Comparison of ENCODE assay signal across 14 cellular contexts in the genomic region with DNA sequence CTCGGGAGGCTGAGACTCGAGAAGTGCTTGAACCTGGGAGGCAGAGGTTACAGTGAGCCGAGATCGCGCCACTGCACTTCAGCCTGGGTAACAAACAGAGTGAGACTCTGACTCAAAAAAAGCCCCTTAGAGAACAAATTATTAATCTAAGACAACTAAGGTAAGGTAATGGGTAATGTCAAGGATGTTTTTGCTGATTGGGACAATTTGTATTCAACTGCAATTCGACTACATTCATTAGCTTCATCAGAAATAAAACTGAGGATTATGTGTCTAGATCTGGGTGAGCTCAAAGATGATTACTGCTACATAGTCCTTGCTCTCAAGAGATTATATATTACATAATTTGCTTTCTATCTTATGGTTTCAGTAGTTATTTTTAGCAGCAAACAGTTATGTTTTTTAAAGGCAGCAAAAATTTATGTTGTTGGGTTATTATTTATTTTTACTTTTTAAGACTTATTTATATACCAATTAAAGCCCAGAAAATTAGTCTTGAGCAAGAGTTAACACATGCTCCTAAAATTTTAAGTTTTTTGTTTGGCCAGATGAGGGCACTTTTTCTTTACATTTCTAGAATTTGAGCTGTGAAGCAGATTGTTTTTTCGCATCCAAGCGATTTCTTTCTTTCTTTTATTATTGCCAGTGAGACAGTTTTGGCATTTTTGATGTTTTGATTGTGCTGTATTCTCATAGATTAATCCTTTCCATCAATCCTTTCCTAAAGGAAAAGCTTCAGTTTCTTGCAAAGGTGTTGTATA. TPM values are rescaled to one million over a fixed set of nuclear protein-coding genes. Genes with fewer than 3 reads are reported as not detected.
DNase-seq lines count a peak whose midpoint lies in the region; FAIRE-seq and TF ChIP-seq lines count a peak whose summit lies in the region.
"Had no signal": no experiment of that assay in that cellular context is flagged by ENCODE, and none has a peak within 500 bp of the region (broad histone marks: within the 10 kb centered on the region; RNA-seq: fewer than 3 reads in every experiment).

No MANE protein-coding gene starts in this region.

- H3K27me3 Mint-ChIP-seq in activated naive CD8-positive, alpha-beta T cell treated with anti-CD3 and anti-CD28 coated beads for 36 hours = peaks cover 5% of the 10 kb centered on the region
- H3K27me3 Mint-ChIP-seq: effector memory CD8-positive, alpha-beta T cell had no signal

- peaks cover 8% of the 10 kb centered on the region for H3K4me1 ChIP-seq in DOHH2 (ENCODE audit: control insufficient read depth, low read length)

- H3K27ac Mint-ChIP-seq in activated naive CD8-positive, alpha-beta T cell treated with anti-CD3 and anti-CD28 coated beads for 36 hours = no peak overlapping the region
- H3K27ac Mint-ChIP-seq: effector memory CD8-positive, alpha-beta T cell had no signal

- H3K4me2 ChIP-seq in DOHH2 (ENCODE audit: low read length) = no peak overlapping the region

- no peak overlapping the region for H3K4me3 ChIP-seq in DOHH2 (ENCODE audit: low read length)
- H3K4me3 ChIP-seq: upper lobe of left lung had no signal

- no peaks in the 10 kb centered on the region for H3K36me3 Mint-ChIP-seq in activated naive CD8-positive, alpha-beta T cell treated with anti-CD3 and anti-CD28 coated beads for 36 hours

- H3K36me3 ChIP-seq in DOHH2 (ENCODE audit: control insufficient read depth, low read length) = no peaks in the 10 kb centered on the region
- H3K36me3 ChIP-seq: upper lobe of left lung had no signal

- H3K27me3 ChIP-seq in DOHH2 (ENCODE audit: control insufficient read depth, low read length) = no peaks in the 10 kb centered on the region
- H3K27me3 ChIP-seq: upper lobe of left lung had no signal

- H3K9me3 Mint-ChIP-seq in activated naive CD8-positive, alpha-beta T cell treated with anti-CD3 and anti-CD28 coated beads for 36 hours = no peaks in the 10 kb centered on the region
- H3K9me3 Mint-ChIP-seq: effector memory CD8-positive, alpha-beta T cell had no signal

- DNase-seq in OCI-M1 (lab: John Stamatoyannopoulos, UW) (peak; percentile 62), fibroblast of peridontal ligament (ENCODE audit: extremely low read depth) (peak; percentile 56), GM20000 (ENCODE audit: low spot score) (no peak), cerebellar nuclear complex (lab: John Stamatoyannopoulos, UW) (no peak), NCI-H1048 (lab: John Stamatoyannopoulos, UW) (no peak)
- no peak for DNase-seq in activated naive CD8-positive, alpha-beta T cell treated with anti-CD3 and anti-CD28 coated beads for 36 hours
- DNase-seq: effector memory CD8-positive, alpha-beta T cell; kidney glomerular epithelial cell; NCI-H524; T-helper 9 cell; upper lobe of left lung had no signal

- peak; percentile 20 for TF ChIP-seq CTCF in DOHH2 (IDR thresholded peaks at IDR 0.05; ENCODE audit: low read depth, low read length, poor library complexity, severe bottlenecking)
- TF ChIP-seq CTCF in GM20000 (IDR thresholded peaks at IDR 0.05; ENCODE audit: extremely low read depth, missing control alignments) = no peak

- no peak overlapping the region for H3K27ac ChIP-seq in DOHH2 (ENCODE audit: low read depth, low read length)
- H3K27ac ChIP-seq: parathyroid adenoma, upper lobe of left lung had no signal

- no peak overlapping the region for H3K4me3 Mint-ChIP-seq in activated naive CD8-positive, alpha-beta T cell treated with anti-CD3 and anti-CD28 coated beads for 36 hours
- H3K4me3 Mint-ChIP-seq: effector memory CD8-positive, alpha-beta T cell had no signal

- H3K9me3 ChIP-seq in DOHH2 (ENCODE audit: control insufficient read depth, insufficient read depth, low read length) = no peaks in the 10 kb centered on the region
- H3K9me3 ChIP-seq: upper lobe of left lung had no signal

- FAIRE-seq in A204.1 (lab: Jason Lieb, UNC) = peak; percentile 92

- H3K79me2 ChIP-seq in DOHH2 (ENCODE audit: control insufficient read depth, low read length) = 0 out of 2 replicates have a peak, but pooled peaks cover 3% of the 10 kb centered on the region
- H3K79me2 ChIP-seq: parathyroid adenoma had no signal

- H4K20me1 ChIP-seq in DOHH2 (ENCODE audit: control insufficient read depth, insufficient read depth, low read depth, low read length) = no peaks in the 10 kb centered on the region

- no peaks in the 10 kb centered on the region for H3K9me2 ChIP-seq in DOHH2 (replicated peaks; ENCODE audit: control insufficient read depth, low read length)

- H3F3A ChIP-seq in DOHH2 (ENCODE audit: control insufficient read depth, insufficient read depth) = no peaks in the 10 kb centered on the region

- H3K4me1 Mint-ChIP-seq in activated naive CD8-positive, alpha-beta T cell treated with anti-CD3 and anti-CD28 coated beads for 36 hours = peaks cover under 1% of the 10 kb centered on the region

RNA-seq across cellular contexts. Expression of a gene that starts 52.3 kb away (rescaled TPM):
- 1 to 10 TPM; 2.1 to 2.6 TPM for total RNA-seq in activated naive CD8-positive, alpha-beta T cell treated with anti-CD3 and anti-CD28 coated beads for 36 hours

Comparison
In these comparisons a context has a peak if more than half of its experiments do, and no peak if none do; other contexts are left out.
1. DNase-seq: peak in OCI-M1 (single experiment) and fibroblast of peridontal ligament (single experiment); none in GM20000 (single experiment), cerebellar nuclear complex (0 of 2), activated naive CD8-positive, alpha-beta T cell treated with anti-CD3 and anti-CD28 coated beads for 36 hours (single experiment) and NCI-H1048 (single experiment).